ENCODE assay signal across 8 cellular contexts in genomic region chr19:18274303-18274775, GRCh38. TPM values are rescaled to one million over a fixed set of nuclear protein-coding genes. Genes with fewer than 3 reads are reported as not detected.
DNase-seq lines count a peak whose midpoint lies in the region; ATAC-seq and TF ChIP-seq lines count a peak whose summit lies in the region.

TSS of gene IQCN (minus strand) at chr19:18274452. CDS start at chr19:18269478, 4,974 bp downstream.

- peaks cover 51% of the 10 kb centered on the region for H3K4me1 ChIP-seq in mucosa of descending colon (ENCODE audit: low read depth)
- H3K4me1 ChIP-seq in MM.1S (ENCODE audit: low read length) = 0 out of 2 replicates have a peak, but pooled peaks cover 2% of the 10 kb centered on the region

- no peak within 1 kb of the TSS for H3K27ac ChIP-seq in MM.1S (ENCODE audit: low read length)

- H4K20me1 ChIP-seq in MM.1S (ENCODE audit: insufficient read depth, low read length) = no peaks in the 10 kb centered on the region

- H3K79me2 ChIP-seq in MM.1S (ENCODE audit: low read length) = peaks cover 15% of the 10 kb centered on the region

- H3K36me3 Mint-ChIP-seq in central memory CD8-positive, alpha-beta T cell (ENCODE audit: insufficient read depth) = peaks cover 89% of the 10 kb centered on the region

- H3F3A ChIP-seq in MM.1S (ENCODE audit: insufficient read depth, low read length) = peaks cover 5% of the 10 kb centered on the region; the same call in 1 of the 2 replicates

- H3K4me3 Mint-ChIP-seq in central memory CD8-positive, alpha-beta T cell = peak within 1 kb of the TSS; percentile 100

- DNase-seq in A172 (ENCODE audit: low spot score) = peak; percentile 38
- peak; percentile 85 for DNase-seq in MG63
- peak in 1 of 2 donors; percentile 39 for DNase-seq in central memory CD8-positive, alpha-beta T cell (ENCODE audit: low spot score in 2 of 2)
- peak; percentile 61 to 73 (median 62) for DNase-seq in mucosa of descending colon
- DNase-seq in HuH-7.5 (ENCODE audit: low spot score) = no peak
- DNase-seq in SHP77 treated with DMSO at 0.1 percent for 48 hours (lab: John Stamatoyannopoulos, UW) = no peak
- no peak for DNase-seq in MM.1S

- no peak within 1 kb of the TSS for H2AFZ ChIP-seq in MM.1S (ENCODE audit: low read length)

- no peak within 1 kb of the TSS for H3K4me2 ChIP-seq in MM.1S (ENCODE audit: low read depth, low read length)

- TF ChIP-seq CTCF in mucosa of descending colon (IDR thresholded peaks at IDR 0.05) (no peak), MM.1S (IDR thresholded peaks at IDR 0.05; ENCODE audit: low read length) (no peak)

- intact Hi-C loops in mucosa of descending colon (cut with DNase I, micrococcal nuclease) = no loop called here

- no peaks in the 10 kb centered on the region for H3K9me2 ChIP-seq in MM.1S (replicated peaks; ENCODE audit: insufficient read depth, low read length)

- H3K27ac Mint-ChIP-seq in central memory CD8-positive, alpha-beta T cell (ENCODE audit: low read depth) = peak within 1 kb of the TSS; percentile 100

- no peak within 1 kb of the TSS for H3K9ac ChIP-seq in MM.1S (ENCODE audit: low read length)

- H3K4me3 ChIP-seq in MG63 (no peak within 1 kb of the TSS), mucosa of descending colon (no peak within 1 kb of the TSS), MM.1S (ENCODE audit: low read length) (no peak within 1 kb of the TSS)

- H3K36me3 ChIP-seq in MG63 (peaks cover 17% of the 10 kb centered on the region), mucosa of descending colon (ENCODE audit: low read depth) (no peaks in the 10 kb centered on the region), MM.1S (replicated peaks; ENCODE audit: insufficient read depth, low read length) (no peaks in the 10 kb centered on the region)

- H3K9me3 ChIP-seq in MG63 (no peaks in the 10 kb centered on the region), mucosa of descending colon (no peaks in the 10 kb centered on the region), MM.1S (replicated peaks; ENCODE audit: insufficient read depth, low read length) (no peaks in the 10 kb centered on the region)

- no peaks in the 10 kb centered on the region for H3K27me3 ChIP-seq in MG63
- H3K27me3 ChIP-seq in MM.1S (replicated peaks; ENCODE audit: insufficient read depth, low read length) = peaks cover 5% of the 10 kb centered on the region; the same call in 1 of the 2 replicates

- H3K9me3 Mint-ChIP-seq in central memory CD8-positive, alpha-beta T cell = no peaks in the 10 kb centered on the region

- no peaks in the 10 kb centered on the region for H3K27me3 Mint-ChIP-seq in central memory CD8-positive, alpha-beta T cell

- peaks cover 28% of the 10 kb centered on the region for H3K4me1 Mint-ChIP-seq in central memory CD8-positive, alpha-beta T cell

- peak; percentile 12 for ATAC-seq in central memory CD8-positive, alpha-beta T cell (replicated peaks; ENCODE audit: extremely low read depth, poor library complexity, severe bottlenecking)
- ATAC-seq in mucosa of descending colon = peak; percentile 50
- ATAC-seq in HG03378 (IDR thresholded peaks at IDR 0.05; ENCODE audit: unreplicated experiment) = no peak

RNA-seq across cellular contexts. Expression of gene IQCN, which starts in this region (rescaled TPM):
- total RNA-seq in A172 (2014; rRNA removed; shearing (Covaris generic)) = 0.69 and 1.2 TPM in 2 replicates
- 0.03 and 0.05 TPM in 2 replicates for total RNA-seq in MG63 (2014; rRNA removed; shearing (Covaris generic); ENCODE audit: low replicate concordance)
- total RNA-seq in mucosa of descending colon = 10 to 100 TPM in 1 of 3 donors, 1 to 10 TPM in 2; 4.4 to 10.6 (median 8.0) TPM

Comparison
In these comparisons a context has a peak if more than half of its experiments do, and no peak if none do; other contexts are left out.
1. Peak in DNase-seq in MG63; RNA of the gene not detected or under 1 TPM.
2. DNase-seq: peak in A172 (single experiment) and mucosa of descending colon (3 of 3); none in HuH-7.5 (single experiment), SHP77 treated with DMSO at 0.1 percent for 48 hours (single experiment) and MM.1S (single experiment).